In genomic region chr18:46415532-46415931, GRCh38 we compare ENCODE assay signal across 35 cellular contexts.
"Had no signal": no experiment of that assay in that cellular context is flagged by ENCODE, and none has a peak within 500 bp of the region (broad histone marks: within the 10 kb centered on the region; RNA-seq: fewer than 3 reads in every experiment).

No MANE protein-coding gene starts in this region.

- H3K9me3 ChIP-seq: adrenal gland, body of pancreas, breast epithelium, esophagus muscularis mucosa, gastrocnemius medialis had no signal

- H3K36me3 Mint-ChIP-seq: activated CD4-positive, alpha-beta memory T cell treated with anti-CD3 and anti-CD28 coated beads for 36 hours; activated CD8-positive, alpha-beta memory T cell treated with anti-CD3 and anti-CD28 coated beads, Interleukin-2, amount 10 ng/mL, durations not matched to agents 7 days and 5 days; activated naive CD4-positive, alpha-beta T cell treated with anti-CD3 and anti-CD28 coated beads, Interleukin-2, amount 50 U/mL, for 24 hours; activated naive CD8-positive, alpha-beta T cell treated with anti-CD3 and anti-CD28 coated beads for 36 hours had no signal

- H3K4me3 ChIP-seq: adrenal gland, body of pancreas, breast epithelium, coronary artery, esophagus muscularis mucosa, gastrocnemius medialis had no signal

- DNase-seq: activated CD4-positive, alpha-beta memory T cell treated with anti-CD3 and anti-CD28 coated beads for 36 hours; activated CD4-positive, alpha-beta T cell treated with anti-CD3 and anti-CD28 coated beads for 36 hours; activated CD4-positive, alpha-beta T cell treated with anti-CD3 and anti-CD28 coated beads, Interleukin-2, amount 10 ng/mL, durations not matched to agents 24 days and 14 days; activated CD4-positive, CD25-positive, alpha-beta regulatory T cell; activated CD4-positive, CD25-positive, alpha-beta regulatory T cell treated with anti-CD3 and anti-CD28 coated beads, Interleukin-2, amount 50 U/mL, for 72 hours; activated CD8-positive, alpha-beta memory T cell treated with anti-CD3 and anti-CD28 coated beads, Interleukin-2, amount 10 ng/mL, durations not matched to agents 7 days and 5 days; activated CD8-positive, alpha-beta memory T cell treated with anti-CD3 and anti-CD28 coated beads, Interleukin-2, amount 50 U/mL, for 4 hours; activated CD8-positive, alpha-beta T cell treated with anti-CD3 and anti-CD28 coated beads, Interleukin-2, amount 10 ng/mL, durations not matched to agents 7 days and 5 days; activated effector memory CD4-positive, alpha-beta T cell treated with anti-CD3 and anti-CD28 coated beads, Interleukin-2, amount 50 U/mL, for 16 hours; activated naive CD4-positive, alpha-beta T cell treated with anti-CD3 and anti-CD28 coated beads for 36 hours; activated naive CD8-positive, alpha-beta T cell treated with anti-CD3 and anti-CD28 coated beads for 36 hours; activated naive CD8-positive, alpha-beta T cell treated with anti-CD3 and anti-CD28 coated beads, Interleukin-2, amount 50 U/mL, for 24 hours; activated T-cell treated with anti-CD3 and anti-CD28 coated beads, Interleukin-2, amount 50 U/mL, for 1 hour; activated T-cell treated with anti-CD3 and anti-CD28 coated beads, Interleukin-2, amount 50 U/mL, for 48 hours; adrenal gland; amygdala; dermis blood vessel endothelial cell; effector CD4-positive, alpha-beta T cell; effector memory CD8-positive, alpha-beta T cell; erythroblast; foreskin keratinocyte; gastrocnemius medialis; T-helper 1 cell; T-helper 17 cell; T1000; WERI-Rb-1 had no signal

- H3K4me3 Mint-ChIP-seq: activated CD4-positive, alpha-beta memory T cell treated with anti-CD3 and anti-CD28 coated beads for 36 hours; activated CD4-positive, alpha-beta T cell treated with anti-CD3 and anti-CD28 coated beads for 36 hours; activated CD4-positive, alpha-beta T cell treated with anti-CD3 and anti-CD28 coated beads, Interleukin-2, amount 10 ng/mL, durations not matched to agents 24 days and 14 days; activated CD8-positive, alpha-beta memory T cell treated with anti-CD3 and anti-CD28 coated beads, Interleukin-2, amount 10 ng/mL, durations not matched to agents 7 days and 5 days; activated CD8-positive, alpha-beta T cell treated with anti-CD3 and anti-CD28 coated beads, Interleukin-2, amount 10 ng/mL, durations not matched to agents 7 days and 5 days; activated naive CD4-positive, alpha-beta T cell treated with anti-CD3 and anti-CD28 coated beads for 36 hours; activated naive CD4-positive, alpha-beta T cell treated with anti-CD3 and anti-CD28 coated beads, Interleukin-2, amount 50 U/mL, for 24 hours; activated naive CD8-positive, alpha-beta T cell treated with anti-CD3 and anti-CD28 coated beads for 36 hours; activated naive CD8-positive, alpha-beta T cell treated with anti-CD3 and anti-CD28 coated beads, Interleukin-2, amount 50 U/mL, for 24 hours; activated T-helper 1 cell treated with anti-CD3 and anti-CD28 coated beads, Interleukin-12 subunit alpha, Interleukin-12 subunit beta, Interleukin-2, Interleukin-4 antibody, amounts not matched to agents 30 ng/mL and 10 ng/mL and 1 ng/mL, durations not matched to agents 14 hours and 24 hours and 36 hours; central memory CD8-positive, alpha-beta T cell; effector memory CD8-positive, alpha-beta T cell; T-helper 17 cell; T-helper 2 cell treated with Interferon-gamma antibody and Interleukin-4, amounts not matched to agents 5 μg/mL and 100 μg/mL, for 36 hours had no signal

- H3K27ac Mint-ChIP-seq: activated CD4-positive, alpha-beta memory T cell treated with anti-CD3 and anti-CD28 coated beads for 36 hours; activated CD4-positive, alpha-beta T cell treated with anti-CD3 and anti-CD28 coated beads for 36 hours; activated CD4-positive, alpha-beta T cell treated with anti-CD3 and anti-CD28 coated beads, Interleukin-2, amount 10 ng/mL, durations not matched to agents 24 days and 14 days; activated CD8-positive, alpha-beta memory T cell treated with anti-CD3 and anti-CD28 coated beads, Interleukin-2, amount 10 ng/mL, durations not matched to agents 7 days and 5 days; activated CD8-positive, alpha-beta T cell treated with anti-CD3 and anti-CD28 coated beads, Interleukin-2, amount 10 ng/mL, durations not matched to agents 7 days and 5 days; activated naive CD4-positive, alpha-beta T cell treated with anti-CD3 and anti-CD28 coated beads for 36 hours; activated naive CD4-positive, alpha-beta T cell treated with anti-CD3 and anti-CD28 coated beads, Interleukin-2, amount 50 U/mL, for 24 hours; activated naive CD8-positive, alpha-beta T cell treated with anti-CD3 and anti-CD28 coated beads for 36 hours; activated naive CD8-positive, alpha-beta T cell treated with anti-CD3 and anti-CD28 coated beads, Interleukin-2, amount 50 U/mL, for 24 hours; activated T-helper 1 cell treated with anti-CD3 and anti-CD28 coated beads, Interleukin-12 subunit alpha, Interleukin-12 subunit beta, Interleukin-2, Interleukin-4 antibody, amounts not matched to agents 30 ng/mL and 10 ng/mL and 1 ng/mL, durations not matched to agents 14 hours and 24 hours and 36 hours; activated T-helper 2 cell treated with anti-CD3 and anti-CD28 coated beads, Interferon-gamma antibody, Interleukin-2, Interleukin-4, amounts not matched to agents 10 μg/mL and 5 μg/mL and 100 μg/mL, durations not matched to agents 14 hours and 24 hours and 36 hours; T-helper 17 cell; T-helper 2 cell treated with Interferon-gamma antibody and Interleukin-4, amounts not matched to agents 5 μg/mL and 100 μg/mL, for 36 hours had no signal

- H3K9me3 Mint-ChIP-seq: activated CD4-positive, alpha-beta memory T cell treated with anti-CD3 and anti-CD28 coated beads for 36 hours; activated CD4-positive, alpha-beta T cell treated with anti-CD3 and anti-CD28 coated beads, Interleukin-2, amount 10 ng/mL, durations not matched to agents 24 days and 14 days; activated naive CD4-positive, alpha-beta T cell treated with anti-CD3 and anti-CD28 coated beads for 36 hours; activated naive CD4-positive, alpha-beta T cell treated with anti-CD3 and anti-CD28 coated beads, Interleukin-2, amount 50 U/mL, for 24 hours; activated naive CD8-positive, alpha-beta T cell treated with anti-CD3 and anti-CD28 coated beads for 36 hours; activated naive CD8-positive, alpha-beta T cell treated with anti-CD3 and anti-CD28 coated beads, Interleukin-2, amount 50 U/mL, for 24 hours; activated T-helper 1 cell treated with anti-CD3 and anti-CD28 coated beads, Interleukin-12 subunit alpha, Interleukin-12 subunit beta, Interleukin-2, Interleukin-4 antibody, amounts not matched to agents 30 ng/mL and 10 ng/mL and 1 ng/mL, durations not matched to agents 14 hours and 24 hours and 36 hours; activated T-helper 2 cell treated with anti-CD3 and anti-CD28 coated beads, Interferon-gamma antibody, Interleukin-2, Interleukin-4, amounts not matched to agents 10 μg/mL and 5 μg/mL and 100 μg/mL, durations not matched to agents 14 hours and 24 hours and 36 hours; central memory CD8-positive, alpha-beta T cell; effector memory CD8-positive, alpha-beta T cell; T-helper 2 cell treated with Interferon-gamma antibody and Interleukin-4, amounts not matched to agents 5 μg/mL and 100 μg/mL, for 36 hours had no signal

- H3K4me1 Mint-ChIP-seq: activated CD4-positive, alpha-beta T cell treated with anti-CD3 and anti-CD28 coated beads for 36 hours; central memory CD8-positive, alpha-beta T cell had no signal

- H3K27ac ChIP-seq: adrenal gland, body of pancreas, coronary artery, foreskin keratinocyte, WERI-Rb-1 had no signal

- H3K27me3 Mint-ChIP-seq: activated CD4-positive, alpha-beta memory T cell treated with anti-CD3 and anti-CD28 coated beads for 36 hours; activated CD4-positive, alpha-beta T cell treated with anti-CD3 and anti-CD28 coated beads for 36 hours; activated CD4-positive, alpha-beta T cell treated with anti-CD3 and anti-CD28 coated beads, Interleukin-2, amount 10 ng/mL, durations not matched to agents 24 days and 14 days; activated CD8-positive, alpha-beta memory T cell treated with anti-CD3 and anti-CD28 coated beads, Interleukin-2, amount 10 ng/mL, durations not matched to agents 7 days and 5 days; activated naive CD4-positive, alpha-beta T cell treated with anti-CD3 and anti-CD28 coated beads, Interleukin-2, amount 50 U/mL, for 24 hours; activated naive CD8-positive, alpha-beta T cell treated with anti-CD3 and anti-CD28 coated beads for 36 hours; activated naive CD8-positive, alpha-beta T cell treated with anti-CD3 and anti-CD28 coated beads, Interleukin-2, amount 50 U/mL, for 24 hours; central memory CD8-positive, alpha-beta T cell; effector memory CD8-positive, alpha-beta T cell had no signal

- ATAC-seq: activated CD4-positive, alpha-beta T cell treated with anti-CD3 and anti-CD28 coated beads for 36 hours; activated CD8-positive, alpha-beta memory T cell treated with anti-CD3 and anti-CD28 coated beads, Interleukin-2, amount 10 ng/mL, durations not matched to agents 7 days and 5 days; activated CD8-positive, alpha-beta T cell treated with anti-CD3 and anti-CD28 coated beads, Interleukin-2, amount 10 ng/mL, durations not matched to agents 7 days and 5 days; activated naive CD8-positive, alpha-beta T cell treated with anti-CD3 and anti-CD28 coated beads, Interleukin-2, amount 50 U/mL, for 24 hours; body of pancreas; effector memory CD8-positive, alpha-beta T cell; foreskin keratinocyte; gastrocnemius medialis; T-helper 17 cell had no signal

- H3K4me1 ChIP-seq: body of pancreas had no signal

- H3K36me3 ChIP-seq: adrenal gland, breast epithelium, esophagus muscularis mucosa, gastrocnemius medialis, WERI-Rb-1 had no signal

- H3K27me3 ChIP-seq: adrenal gland, body of pancreas, breast epithelium, esophagus muscularis mucosa, foreskin keratinocyte, gastrocnemius medialis had no signal
